20 cellular contexts compared by ENCODE assay signal in the genomic region with DNA sequence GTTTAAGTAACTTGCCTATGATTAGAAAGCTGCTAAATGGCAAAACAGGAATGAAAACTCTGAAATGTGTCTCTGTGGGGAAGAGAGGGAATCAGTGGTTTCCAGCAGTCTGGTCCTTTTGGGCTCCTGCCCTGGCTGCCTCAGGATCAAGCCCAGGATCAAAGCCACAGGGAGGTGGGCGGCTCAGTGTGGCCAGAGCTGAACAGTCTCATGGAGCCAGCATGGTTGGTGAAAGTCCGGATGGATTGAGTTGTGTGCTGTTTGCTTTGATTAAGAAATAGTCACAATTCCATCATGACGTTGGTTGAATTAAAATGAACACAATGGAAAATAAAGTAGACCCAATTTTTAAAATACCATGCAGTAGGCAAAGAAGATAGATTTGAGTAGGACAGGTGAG.
"Had no signal": no experiment of that assay in that cellular context is flagged by ENCODE, and none has a peak within 500 bp of the region (broad histone marks: within the 10 kb centered on the region; RNA-seq: fewer than 3 reads in every experiment).

No MANE protein-coding gene starts in this region.

- H3K4me1 ChIP-seq: heart right ventricle, lower lobe of right lung, tibial artery had no signal

- DNase-seq: activated CD4-positive, alpha-beta memory T cell treated with anti-CD3 and anti-CD28 coated beads, Interleukin-2, amount 10 ng/mL, durations not matched to agents 7 days and 5 days; activated CD4-positive, alpha-beta T cell treated with anti-CD3 and anti-CD28 coated beads, Interleukin-2, amount 10 ng/mL, durations not matched to agents 24 days and 14 days; activated CD8-positive, alpha-beta memory T cell treated with anti-CD3 and anti-CD28 coated beads, Interleukin-2, amount 10 ng/mL, durations not matched to agents 7 days and 5 days; activated gamma-delta T cell; activated T-cell treated with anti-CD3 and anti-CD28 coated beads for 4 hours; anterior cingulate cortex; caudate nucleus; effector CD4-positive, alpha-beta T cell; erythroblast; foreskin fibroblast; heart right ventricle; islet precursor cell; left cardiac atrium; lower lobe of right lung; naive thymus-derived CD4-positive, alpha-beta T cell; stimulated activated CD4-positive, alpha-beta T cell treated with anti-CD3 and anti-CD28 coated beads, Interleukin-1b, Interleukin-23, amount 100 ng/mL, for 48 hours; stimulated activated naive CD8-positive, alpha-beta T cell treated with anti-CD3 and anti-CD28 coated beads, Interleukin-15, amount 100 ng/mL, for 72 hours; T-helper 17 cell; tibial artery had no signal

- ATAC-seq: activated CD8-positive, alpha-beta memory T cell treated with anti-CD3 and anti-CD28 coated beads, Interleukin-2, amount 10 ng/mL, durations not matched to agents 7 days and 5 days; heart right ventricle; left cardiac atrium; lower lobe of right lung; naive thymus-derived CD4-positive, alpha-beta T cell; stimulated activated effector memory CD8-positive, alpha-beta T cell treated with anti-CD3 and anti-CD28 coated beads, Interleukin-12 subunit alpha, Interleukin-12 subunit beta, amount 100 ng/mL, for 72 hours; stimulated activated naive CD8-positive, alpha-beta T cell treated with anti-CD3 and anti-CD28 coated beads, Interleukin-15, amount 100 ng/mL, for 72 hours; T-helper 17 cell had no signal

- H3K27ac ChIP-seq: heart right ventricle, lower lobe of right lung, tibial artery had no signal

- H3K36me3 ChIP-seq: heart right ventricle, lower lobe of right lung, tibial artery had no signal

- H3K27me3 ChIP-seq: heart right ventricle, tibial artery had no signal

- H3K9me3 ChIP-seq: lower lobe of right lung, tibial artery had no signal

- H3K4me3 ChIP-seq: heart right ventricle, lower lobe of right lung, tibial artery had no signal
